ENCODE assay signal across 2 cellular contexts in the genomic region with DNA sequence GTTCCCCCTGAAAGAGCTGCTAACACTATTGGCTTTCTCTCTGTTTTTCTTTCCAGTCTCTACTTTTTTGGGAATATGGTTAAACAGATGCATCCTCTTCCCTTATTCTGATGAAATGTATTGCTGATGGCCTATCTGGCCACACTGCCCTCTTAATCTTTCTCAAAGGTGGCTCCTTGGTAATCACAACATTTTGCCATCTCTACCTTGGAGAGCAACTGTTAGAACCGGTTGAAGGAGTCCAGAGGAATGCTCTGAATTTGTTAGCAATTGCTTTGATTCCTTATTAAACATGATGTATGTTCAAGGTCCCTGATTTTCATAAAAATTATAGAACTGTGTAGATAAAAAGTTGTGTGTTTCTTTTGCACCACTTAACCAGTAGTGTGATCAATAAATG.
TF ChIP-seq lines count a peak whose summit lies in the region.

No MANE protein-coding gene starts in this region.

TF ChIP-seq in A549, 52 proteins besides CTCF, POLR2A, EP300 and RAD21:
- TF ChIP-seq, protein P1, sequence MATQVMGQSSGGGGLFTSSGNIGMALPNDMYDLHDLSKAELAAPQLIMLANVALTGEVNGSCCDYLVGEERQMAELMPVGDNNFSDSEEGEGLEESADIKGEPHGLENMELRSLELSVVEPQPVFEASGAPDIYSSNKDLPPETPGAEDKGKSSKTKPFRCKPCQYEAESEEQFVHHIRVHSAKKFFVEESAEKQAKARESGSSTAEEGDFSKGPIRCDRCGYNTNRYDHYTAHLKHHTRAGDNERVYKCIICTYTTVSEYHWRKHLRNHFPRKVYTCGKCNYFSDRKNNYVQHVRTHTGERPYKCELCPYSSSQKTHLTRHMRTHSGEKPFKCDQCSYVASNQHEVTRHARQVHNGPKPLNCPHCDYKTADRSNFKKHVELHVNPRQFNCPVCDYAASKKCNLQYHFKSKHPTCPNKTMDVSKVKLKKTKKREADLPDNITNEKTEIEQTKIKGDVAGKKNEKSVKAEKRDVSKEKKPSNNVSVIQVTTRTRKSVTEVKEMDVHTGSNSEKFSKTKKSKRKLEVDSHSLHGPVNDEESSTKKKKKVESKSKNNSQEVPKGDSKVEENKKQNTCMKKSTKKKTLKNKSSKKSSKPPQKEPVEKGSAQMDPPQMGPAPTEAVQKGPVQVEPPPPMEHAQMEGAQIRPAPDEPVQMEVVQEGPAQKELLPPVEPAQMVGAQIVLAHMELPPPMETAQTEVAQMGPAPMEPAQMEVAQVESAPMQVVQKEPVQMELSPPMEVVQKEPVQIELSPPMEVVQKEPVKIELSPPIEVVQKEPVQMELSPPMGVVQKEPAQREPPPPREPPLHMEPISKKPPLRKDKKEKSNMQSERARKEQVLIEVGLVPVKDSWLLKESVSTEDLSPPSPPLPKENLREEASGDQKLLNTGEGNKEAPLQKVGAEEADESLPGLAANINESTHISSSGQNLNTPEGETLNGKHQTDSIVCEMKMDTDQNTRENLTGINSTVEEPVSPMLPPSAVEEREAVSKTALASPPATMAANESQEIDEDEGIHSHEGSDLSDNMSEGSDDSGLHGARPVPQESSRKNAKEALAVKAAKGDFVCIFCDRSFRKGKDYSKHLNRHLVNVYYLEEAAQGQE (IDR thresholded peaks at IDR 0.05) = peak; percentile 55; the same call in 1 of the 2 replicates
- no peak for TF ChIP-seq FOSB (CRISPR knock-in tag; IDR thresholded peaks at IDR 0.05)

TF ChIP-seq in GM23338, 12 proteins besides CTCF, POLR2A, EP300 and RAD21 (continued from another document):
- TF ChIP-seq, protein P1 (IDR thresholded peaks at IDR 0.05; ENCODE audit: unreplicated experiment) = peak; percentile 28
- TF ChIP-seq ZNF114 (CRISPR knock-in tag; IDR thresholded peaks at IDR 0.05) = no peak
